1 cellular context compared by ENCODE assay signal in genomic region chr3:172087827-172088580, GRCh38.
TF ChIP-seq lines count a peak whose summit lies in the region.

No MANE protein-coding gene starts in this region.

TF ChIP-seq in K562, 482 proteins besides CTCF, POLR2A, EP300 and RAD21 (continued from another document and continues in another):
- TF ChIP-seq HSF4 (CRISPR knock-in tag; IDR thresholded peaks at IDR 0.05; ENCODE audit: borderline replicate concordance) (no peak), ARID3A (IDR thresholded peaks at IDR 0.05; ENCODE audit: borderline replicate concordance, low read depth, low read length) (peak; percentile 66; the same call in 1 of the 2 replicates), U2AF2 (optimal IDR thresholded peaks at IDR 0.05; ENCODE audit: low read depth, low read length) (no peak), ZNF592 (IDR thresholded peaks at IDR 0.05) (peak; percentile 88), AFF4 (CRISPR knock-in tag; IDR thresholded peaks at IDR 0.05) (0 out of 2 replicates have a peak, but pooled peaks have one; percentile 35), ELF2 (CRISPR knock-in tag; IDR thresholded peaks at IDR 0.05) (0 out of 2 replicates have a peak, but pooled peaks have one; percentile 49), CBFA2T3 (IDR thresholded peaks at IDR 0.05) (0 out of 2 replicates have a peak, but pooled peaks have one; percentile 13), MITF (IDR thresholded peaks at IDR 0.05) (peak; percentile 23; the same call in 1 of the 2 replicates), ZNF695 (CRISPR knock-in tag; IDR thresholded peaks at IDR 0.05) (no peak), ATF1 (CRISPR knock-in tag; IDR thresholded peaks at IDR 0.05) (no peak), ATF1 (tag; IDR thresholded peaks at IDR 0.05) (peak; percentile 43), ZBED1 (IDR thresholded peaks at IDR 0.05) (no peak), C11orf30 (IDR thresholded peaks at IDR 0.05; ENCODE audit: low read depth) (peak; percentile 54; the same call in 1 of the 2 replicates), EP400 (IDR thresholded peaks at IDR 0.05) (0 out of 2 replicates have a peak, but pooled peaks have one; percentile 27), SMARCE1 (IDR thresholded peaks at IDR 0.05) (peak; percentile 38; the same call in 1 of the 2 replicates), LEF1 (IDR thresholded peaks at IDR 0.05) (peak; percentile 21; the same call in 1 of the 2 replicates), HINFP (tag; conservative IDR thresholded peaks at IDR 0.05; ENCODE audit: low read depth) (no peak), MEIS2 (IDR thresholded peaks at IDR 0.05; ENCODE audit: partially characterized antibody) (peak; percentile 80), MYC (IDR thresholded peaks at IDR 0.05; ENCODE audit: low read depth, low read length) (peak; percentile 43; the same call in 1 of the 2 replicates), MYC (CRISPR knock-in tag; IDR thresholded peaks at IDR 0.05; ENCODE audit: borderline replicate concordance, low read depth) (no peak), MAFG (tag; conservative IDR thresholded peaks at IDR 0.05) (0 out of 2 replicates have a peak, but pooled peaks have one; percentile 35), NBN (IDR thresholded peaks at IDR 0.05; ENCODE audit: low read depth) (peak; percentile 25; the same call in 1 of the 2 replicates), ELF1 (tag; IDR thresholded peaks at IDR 0.05) (peak; percentile 60; the same call in 1 of the 2 replicates), L3MBTL2 (IDR thresholded peaks at IDR 0.05) (peak; percentile 85), CTBP1 (IDR thresholded peaks at IDR 0.05; ENCODE audit: borderline replicate concordance) (peak; percentile 13; the same call in 1 of the 2 replicates), ZBTB40 (IDR thresholded peaks at IDR 0.05) (peak; percentile 79), ZBTB40 (CRISPR knock-in tag; IDR thresholded peaks at IDR 0.05) (no peak), TRIM24 (IDR thresholded peaks at IDR 0.05) (0 out of 4 replicates have a peak, but pooled peaks of 1 of the 2 experiments have one; percentile 21), SMAD4 (CRISPR knock-in tag; conservative IDR thresholded peaks at IDR 0.05) (peak; percentile 44; the same call in 1 of the 2 replicates), STAT5A (IDR thresholded peaks at IDR 0.05; ENCODE audit: borderline replicate concordance, low read length) (peak; percentile 59; the same call in 1 of the 2 replicates), ZNF384 (IDR thresholded peaks at IDR 0.05; ENCODE audit: low read depth, low read length) (peak; percentile 42; the same call in 1 of the 2 replicates), CREB3L1 (IDR thresholded peaks at IDR 0.05; ENCODE audit: borderline replicate concordance, low read depth) (peak; percentile 33; the same call in 1 of the 2 replicates), FOSL1 (tag; conservative IDR thresholded peaks at IDR 0.05) (peak; percentile 47), HNRNPUL1 (IDR thresholded peaks at IDR 0.05; ENCODE audit: low read length) (no peak)
